Comparison of ENCODE assay signal across 15 cellular contexts in genomic region chr5:90136952-90137528, GRCh38.
DNase-seq lines count a peak whose midpoint lies in the region; ATAC-seq, FAIRE-seq and TF ChIP-seq lines count a peak whose summit lies in the region.
"Had no signal": no experiment of that assay in that cellular context is flagged by ENCODE, and none has a peak within 500 bp of the region (broad histone marks: within the 10 kb centered on the region; RNA-seq: fewer than 3 reads in every experiment).

No MANE protein-coding gene starts in this region.

- intact Hi-C loops in natural killer cell (cut with micrococcal nuclease) (no loop called here), sciatic nerve (cut with DNase I) (no loop called here)

- no peaks in the 10 kb centered on the region for H3K36me3 ChIP-seq in H1 (ENCODE audit: control insufficient read depth in 2 of 4, insufficient read depth in 4 of 4, low read length in 3 of 4)
- H3K36me3 ChIP-seq: BLaER1 had no signal

- H3K4me2 ChIP-seq in H1 (ENCODE audit: insufficient read depth in 1 of 2, low read depth in 2 of 2, low read length in 2 of 2) = no peak overlapping the region
- H3K4me2 ChIP-seq: BLaER1, GM23338 had no signal

- H4K91ac ChIP-seq in H1 (replicated peaks; ENCODE audit: insufficient read length, low read length) = no peak overlapping the region

- no peaks in the 10 kb centered on the region for H3K9me3 Mint-ChIP-seq in natural killer cell treated with Interleukin-12 subunit alpha and Interleukin-12 subunit beta and Interleukin-15 and Interleukin-18, amount 100 ng/mL, for 72 hours
- H3K9me3 Mint-ChIP-seq in natural killer cell = no peaks in the 10 kb centered on the region
- H3K9me3 Mint-ChIP-seq: CD4-positive, CD25-positive, alpha-beta regulatory T cell; GM23338; H9 had no signal

- no peak overlapping the region for H4K5ac ChIP-seq in H1 (ENCODE audit: insufficient read length, low read depth, low read length)

- H3K4me3 ChIP-seq in H1 (ENCODE audit: extremely low read depth in 1 of 4, insufficient read depth in 2 of 4, low read depth in 3 of 4, low read length in 4 of 4) (no peak overlapping the region), foreskin fibroblast (ENCODE audit: low read depth in 1 of 2, low read length in 2 of 2) (no peak overlapping the region)
- H3K4me3 ChIP-seq: BLaER1, GM23338 had no signal

- no peak for TF ChIP-seq EP300 in H1 (IDR thresholded peaks at IDR 0.05; ENCODE audit: borderline replicate concordance in 1 of 2, low read depth in 2 of 2, low read length in 2 of 2)

- H4K8ac ChIP-seq in H1 (ENCODE audit: extremely low read depth, insufficient read depth, low read length) = peak overlapping the region; percentile 51; the same call in 1 of the 2 replicates

- H4K20me1 ChIP-seq in H1 (replicated peaks in 1 of 2; ENCODE audit: control insufficient read depth in 1 of 2, insufficient read depth in 2 of 2, low read length in 2 of 2) = no peaks in the 10 kb centered on the region
- H4K20me1 ChIP-seq: BLaER1 had no signal

- TF ChIP-seq POLR2A in H1 (IDR thresholded peaks at IDR 0.05; ENCODE audit: control extremely low read depth in 1 of 2, low read depth in 2 of 2, low read length in 2 of 2) = no peak

- no peak for FAIRE-seq in H1 (lab: Jason Lieb, UNC)

- H2BK120ac ChIP-seq in H1 (replicated peaks; ENCODE audit: low read depth, low read length) = no peak overlapping the region

- no peaks in the 10 kb centered on the region for H3K9me3 ChIP-seq in H1 (ENCODE audit: insufficient read depth in 2 of 2, low read depth in 1 of 2, low read length in 1 of 2)

- H3K14ac ChIP-seq in H1 (ENCODE audit: insufficient read length) = no peak overlapping the region

- DNase-seq in natural killer cell treated with Interleukin-12 subunit alpha and Interleukin-12 subunit beta and Interleukin-15 and Interleukin-18, amount 100 ng/mL, for 72 hours (ENCODE audit: low spot score) = no peak
- DNase-seq in natural killer cell = no peak
- no peak for DNase-seq in H1 (ENCODE audit: low read depth in 1 of 2, low spot score in 2 of 2)
- DNase-seq in sciatic nerve (ENCODE audit: low spot score) = no peak
- DNase-seq in NOMO-1 (lab: John Stamatoyannopoulos, UW; ENCODE audit: unreplicated experiment in 2 of 2) = no peak
- DNase-seq in foreskin fibroblast = no peak
- DNase-seq: 8988T; AML-193; CD4-positive, CD25-positive, alpha-beta regulatory T cell; DMS53; GF-D8; H9 had no signal

- no peak overlapping the region for H3K18ac ChIP-seq in H1 (ENCODE audit: extremely low read depth, low read length)

- H3K79me1 ChIP-seq in H1 (ENCODE audit: low read depth, low read length) = no peaks in the 10 kb centered on the region

- H2BK5ac ChIP-seq in H1 (ENCODE audit: low read depth, low read length) = no peak overlapping the region

- no peak overlapping the region for H2BK15ac ChIP-seq in H1 (ENCODE audit: low read length)

- no peak for TF ChIP-seq RAD21 in H1 (IDR thresholded peaks at IDR 0.05 in 1 of 2, conservative IDR thresholded peaks at IDR 0.05 in 1 of 2; ENCODE audit: low read depth in 2 of 2, low read length in 2 of 2)

- no peak overlapping the region for H3K27ac Mint-ChIP-seq in natural killer cell treated with Interleukin-12 subunit alpha and Interleukin-12 subunit beta and Interleukin-15 and Interleukin-18, amount 100 ng/mL, for 72 hours
- no peak overlapping the region for H3K27ac Mint-ChIP-seq in natural killer cell
- H3K27ac Mint-ChIP-seq: CD4-positive, CD25-positive, alpha-beta regulatory T cell; GM23338; H9 had no signal

- H2BK12ac ChIP-seq in H1 (ENCODE audit: low read depth, low read length) = no peak overlapping the region

- H3K79me2 ChIP-seq in H1 (ENCODE audit: control insufficient read depth in 1 of 2, insufficient read depth in 2 of 2, low read length in 2 of 2) = no peaks in the 10 kb centered on the region

- H2AFZ ChIP-seq in H1 (ENCODE audit: low read length) = no peak overlapping the region
- H2AFZ ChIP-seq: GM23338 had no signal

- no peak overlapping the region for H3K4ac ChIP-seq in H1 (replicated peaks; ENCODE audit: insufficient read length, low read depth, low read length)

- no peaks in the 10 kb centered on the region for H3K4me1 Mint-ChIP-seq in natural killer cell treated with Interleukin-12 subunit alpha and Interleukin-12 subunit beta and Interleukin-15 and Interleukin-18, amount 100 ng/mL, for 72 hours (ENCODE audit: low read depth in 2 of 2)
- no peaks in the 10 kb centered on the region for H3K4me1 Mint-ChIP-seq in natural killer cell
- H3K4me1 Mint-ChIP-seq: CD4-positive, CD25-positive, alpha-beta regulatory T cell; GM23338; H9 had no signal

- H2BK20ac ChIP-seq in H1 (ENCODE audit: low read length) = no peak overlapping the region

- CTCF ChIA-PET in H1 (lab: Charles Lee; ENCODE audit: partially characterized antibody) = interaction anchor here (0.6 to 5.0 kb wide), 25 partner anchors 10 to 1471 kb away, joined by 3 to 41 read pairs (median 4); no protein-coding TSS in a partner anchor

- no peak overlapping the region for H3K23ac ChIP-seq in H1 (ENCODE audit: insufficient read length)

- no peak overlapping the region for H3K27ac ChIP-seq in H1 (ENCODE audit: low read depth, low read length)
- H3K27ac ChIP-seq: BLaER1 had no signal

- H2AK5ac ChIP-seq in H1 (ENCODE audit: low read depth, low read length) = no peak overlapping the region

- no peaks in the 10 kb centered on the region for H3K36me3 Mint-ChIP-seq in natural killer cell treated with Interleukin-12 subunit alpha and Interleukin-12 subunit beta and Interleukin-15 and Interleukin-18, amount 100 ng/mL, for 72 hours
- no peaks in the 10 kb centered on the region for H3K36me3 Mint-ChIP-seq in natural killer cell
- H3K36me3 Mint-ChIP-seq: CD4-positive, CD25-positive, alpha-beta regulatory T cell had no signal

- no peak overlapping the region for H3K56ac ChIP-seq in H1 (replicated peaks; ENCODE audit: insufficient read length, low read depth, low read length)

- no peaks in the 10 kb centered on the region; a peak in 1 of 7 replicates for H3K4me1 ChIP-seq in H1 (replicated peaks in 1 of 4; ENCODE audit: control insufficient read depth in 3 of 4, insufficient read depth in 4 of 4, low read length in 3 of 4)
- H3K4me1 ChIP-seq: BLaER1 had no signal

- ATAC-seq in natural killer cell treated with Interleukin-12 subunit alpha and Interleukin-12 subunit beta and Interleukin-15 and Interleukin-18, amount 100 ng/mL, for 72 hours = peak; percentile 46 to 48
- ATAC-seq in natural killer cell (no peak), sciatic nerve (peak; percentile 24), GM18498 (IDR thresholded peaks at IDR 0.05; ENCODE audit: unreplicated experiment) (no peak)

- WGBS in H1 (ENCODE audit: extremely low coverage in 1 of 2, insufficient coverage in 1 of 2, insufficient read length in 1 of 2, insufficient replicate concordance in 2 of 2, low coverage in 1 of 2, low lambda C conversion rate in 2 of 2, missing lambda C conversion rate in 1 of 2), 2 experiments = 82% methylated on average over 9 of the region's 10 CpGs; no CpG with 5 or more reads in 1 of the 2 experiments

- no peak overlapping the region for H3K4me3 Mint-ChIP-seq in natural killer cell treated with Interleukin-12 subunit alpha and Interleukin-12 subunit beta and Interleukin-15 and Interleukin-18, amount 100 ng/mL, for 72 hours
- H3K4me3 Mint-ChIP-seq in natural killer cell = no peak overlapping the region
- H3K4me3 Mint-ChIP-seq: CD4-positive, CD25-positive, alpha-beta regulatory T cell; GM23338; H9 had no signal

- no peaks in the 10 kb centered on the region for H3K27me3 Mint-ChIP-seq in natural killer cell treated with Interleukin-12 subunit alpha and Interleukin-12 subunit beta and Interleukin-15 and Interleukin-18, amount 100 ng/mL, for 72 hours
- no peaks in the 10 kb centered on the region for H3K27me3 Mint-ChIP-seq in natural killer cell (ENCODE audit: low read depth in 2 of 2)
- H3K27me3 Mint-ChIP-seq: CD4-positive, CD25-positive, alpha-beta regulatory T cell had no signal

- no peak for TF ChIP-seq CTCF in natural killer cell (IDR thresholded peaks at IDR 0.05)
- TF ChIP-seq CTCF in H1 (IDR thresholded peaks at IDR 0.05; ENCODE audit: control extremely low read depth in 1 of 3, insufficient read depth in 1 of 3, low read depth in 1 of 3, low read length in 3 of 3) = no peak
- TF ChIP-seq CTCF in foreskin fibroblast (IDR thresholded peaks at IDR 0.05; ENCODE audit: low read depth, low read length) = no peak

- POLR2A ChIA-PET in H1 (lab: Charles Lee; ENCODE audit: partially characterized antibody) = no interaction called here

- H3K27me3 ChIP-seq in H1 (replicated peaks in 1 of 4; ENCODE audit: control insufficient read depth in 3 of 4, extremely low read depth in 1 of 4, insufficient read depth in 3 of 4, low read length in 3 of 4) = no peaks in the 10 kb centered on the region
- H3K27me3 ChIP-seq: BLaER1 had no signal

- no peak overlapping the region for H3K9ac ChIP-seq in H1 (replicated peaks in 1 of 4; ENCODE audit: extremely low read depth in 1 of 4, low read depth in 3 of 4, low read length in 3 of 4)
- H3K9ac ChIP-seq: BLaER1 had no signal

- no peaks in the 10 kb centered on the region for H3K23me2 ChIP-seq in H1 (ENCODE audit: low read depth, low read length)

TF ChIP-seq in H1, 55 proteins besides CTCF, POLR2A, EP300 and RAD21:
- TF ChIP-seq SIX5 (IDR thresholded peaks at IDR 0.05; ENCODE audit: low read depth, low read length) = no peak
- no peak for TF ChIP-seq PHF8 (conservative IDR thresholded peaks at IDR 0.05; ENCODE audit: low read depth, low read length)
- TF ChIP-seq HDAC6 (IDR thresholded peaks at IDR 0.05; ENCODE audit: low read depth, low read length) = no peak
- no peak for TF ChIP-seq KDM5A (IDR thresholded peaks at IDR 0.05; ENCODE audit: low read length)
- TF ChIP-seq POU5F1 (IDR thresholded peaks at IDR 0.05; ENCODE audit: low read depth, low read length) = no peak
- TF ChIP-seq SP1 (IDR thresholded peaks at IDR 0.05; ENCODE audit: low read depth, low read length) = no peak

Comparison
In these comparisons a context has a peak if more than half of its experiments do, and no peak if none do; other contexts are left out.
1. ATAC-seq: peak in natural killer cell treated with Interleukin-12 subunit alpha and Interleukin-12 subunit beta and Interleukin-15 and Interleukin-18, amount 100 ng/mL, for 72 hours (2 of 2) and sciatic nerve (single experiment); none in natural killer cell (0 of 3) and GM18498 (single experiment).